Comparison of ENCODE assay signal across 16 cellular contexts in the genomic region with DNA sequence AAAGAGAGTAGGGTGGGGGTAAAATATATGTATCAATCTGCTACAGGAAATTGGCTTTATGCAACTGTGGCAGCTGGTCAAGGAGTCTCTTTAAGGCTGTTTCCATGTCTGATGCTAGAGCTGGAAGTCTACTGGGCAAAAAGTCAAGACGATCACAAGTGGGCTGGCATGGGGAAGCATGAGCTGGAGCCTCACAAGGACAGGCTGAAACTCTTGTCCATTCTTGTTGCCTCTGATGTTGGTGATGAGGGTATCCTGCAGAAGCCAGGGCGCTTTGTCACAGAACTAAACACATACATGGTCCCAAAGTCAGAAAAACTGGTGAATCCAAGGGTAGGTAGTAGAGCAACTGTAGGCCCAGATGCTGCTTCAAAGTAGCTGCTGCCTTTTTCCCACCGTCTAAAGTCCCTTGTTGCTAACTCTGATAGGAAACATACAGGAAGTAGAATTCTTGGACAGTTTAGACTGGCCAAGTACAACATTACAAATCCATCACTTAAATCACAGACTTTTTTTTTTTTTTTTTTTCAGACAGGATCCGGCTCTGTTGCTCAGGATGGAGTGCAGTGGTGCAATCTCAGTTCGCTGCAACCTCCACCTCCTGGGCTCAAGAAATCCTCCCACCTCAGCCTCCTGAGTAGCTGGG. TPM values are rescaled to one million over a fixed set of nuclear protein-coding genes. Genes with fewer than 3 reads are reported as not detected.
DNase-seq lines count a peak whose midpoint lies in the region; ATAC-seq and TF ChIP-seq lines count a peak whose summit lies in the region.
"Had no signal": no experiment of that assay in that cellular context is flagged by ENCODE, and none has a peak within 500 bp of the region (broad histone marks: within the 10 kb centered on the region; RNA-seq: fewer than 3 reads in every experiment).

No MANE protein-coding gene starts in this region.

- WGBS in right cardiac atrium = 56% methylated on average over 5 of the region's 5 CpGs
- WGBS in lung, 2 donors = 65 to 78% methylated on average over 5 of the region's 5 CpGs

- H3K9me3 Mint-ChIP-seq in stimulated activated effector memory CD8-positive, alpha-beta T cell treated with anti-CD3 and anti-CD28 coated beads, Interleukin-12 subunit alpha, Interleukin-12 subunit beta, amount 100 ng/mL, for 72 hours = peaks cover 8% of the 10 kb centered on the region

- no peaks in the 10 kb centered on the region for H3K36me3 ChIP-seq in lung (ENCODE audit: control insufficient read depth in 2 of 2, insufficient read depth in 2 of 2, low read length in 2 of 2)

- peaks cover 5% of the 10 kb centered on the region for H3K4me1 ChIP-seq in right cardiac atrium (ENCODE audit: control insufficient read depth, insufficient read depth, low read length)
- peaks cover 2 to 3% of the 10 kb centered on the region in 2 donors for H3K4me1 ChIP-seq in lung (ENCODE audit: control insufficient read depth in 2 of 2, insufficient read depth in 2 of 2, low read length in 2 of 2)

- no peaks in the 10 kb centered on the region for H3K36me3 Mint-ChIP-seq in stimulated activated effector memory CD8-positive, alpha-beta T cell treated with anti-CD3 and anti-CD28 coated beads, Interleukin-12 subunit alpha, Interleukin-12 subunit beta, amount 100 ng/mL, for 72 hours

- DNase-seq in right cardiac atrium = no peak
- no peak for DNase-seq in left ventricle myocardium superior
- no peak for DNase-seq in coronary artery (ENCODE audit: low spot score)
- DNase-seq in lung (ENCODE audit: low spot score) = peak; percentile 21
- no peak for DNase-seq in stimulated activated effector memory CD8-positive, alpha-beta T cell treated with anti-CD3 and anti-CD28 coated beads, Interleukin-12 subunit alpha, Interleukin-12 subunit beta, amount 100 ng/mL, for 72 hours (ENCODE audit: low spot score in 2 of 2)
- DNase-seq in stimulated activated CD4-positive, alpha-beta T cell treated with anti-CD3 and anti-CD28 coated beads, Interleukin-1b, Interleukin-23, amount 100 ng/mL, for 48 hours = no peak
- no peak for DNase-seq in putamen (ENCODE audit: low spot score)
- DNase-seq: C1 segment of cervical spinal cord, DMS 273 treated with DMSO at 0.1 percent for 48 hours, NCI-H1105 treated with DMSO at 0.1 percent for 48 hours, NCI-H187, NCI-H226, NCI-H524 treated with DMSO at 0.1 percent for 48 hours had no signal

- TF ChIP-seq CTCF in coronary artery (IDR thresholded peaks at IDR 0.05) (no peak), lung (IDR thresholded peaks at IDR 0.05; ENCODE audit: control extremely low read depth, extremely low read depth) (no peak)

- no peak overlapping the region for H3K27ac Mint-ChIP-seq in stimulated activated effector memory CD8-positive, alpha-beta T cell treated with anti-CD3 and anti-CD28 coated beads, Interleukin-12 subunit alpha, Interleukin-12 subunit beta, amount 100 ng/mL, for 72 hours

- H3K4me3 Mint-ChIP-seq in stimulated activated effector memory CD8-positive, alpha-beta T cell treated with anti-CD3 and anti-CD28 coated beads, Interleukin-12 subunit alpha, Interleukin-12 subunit beta, amount 100 ng/mL, for 72 hours = no peak overlapping the region

- intact Hi-C loops in right cardiac atrium (cut with DNase I) = no loop called here
- intact Hi-C loops in left ventricle myocardium superior (cut with micrococcal nuclease) = no loop called here

- no peaks in the 10 kb centered on the region for H3K9me3 ChIP-seq in right cardiac atrium (ENCODE audit: control insufficient read depth, low read length)
- peaks cover 0 to 7% of the 10 kb centered on the region in 2 donors for H3K9me3 ChIP-seq in lung (ENCODE audit: control insufficient read depth in 2 of 2, insufficient read depth in 1 of 2, low read length in 1 of 2)

- no peaks in the 10 kb centered on the region for H3K27me3 ChIP-seq in right cardiac atrium (ENCODE audit: control insufficient read depth, insufficient read depth)
- no peaks in the 10 kb centered on the region for H3K27me3 ChIP-seq in lung (ENCODE audit: control insufficient read depth, insufficient read depth)

- no peaks in the 10 kb centered on the region for H3K4me1 Mint-ChIP-seq in stimulated activated effector memory CD8-positive, alpha-beta T cell treated with anti-CD3 and anti-CD28 coated beads, Interleukin-12 subunit alpha, Interleukin-12 subunit beta, amount 100 ng/mL, for 72 hours

- H3K4me3 ChIP-seq in right cardiac atrium (ENCODE audit: low read length) (no peak overlapping the region), coronary artery (no peak overlapping the region), lung (no peak overlapping the region)

- H3K27ac ChIP-seq in right cardiac atrium (ENCODE audit: low read length) = peak overlapping the region; percentile 5
- peak overlapping the region; percentile 6 to 62 for H3K27ac ChIP-seq in coronary artery
- H3K27ac ChIP-seq in lung (ENCODE audit: low read depth in 1 of 2, low read length in 1 of 2) = peak overlapping the region in 1 of 2 donors; percentile 83
- H3K27ac ChIP-seq: KMS-11 had no signal

- ATAC-seq in right cardiac atrium = peak; percentile 64 to 83
- ATAC-seq in left ventricle myocardium superior = no peak
- ATAC-seq in lung (ENCODE audit: insufficient read depth, low FRiP score) = no peak
- no peak for ATAC-seq in stimulated activated effector memory CD8-positive, alpha-beta T cell treated with anti-CD3 and anti-CD28 coated beads, Interleukin-12 subunit alpha, Interleukin-12 subunit beta, amount 100 ng/mL, for 72 hours
- ATAC-seq in HG02973 (IDR thresholded peaks at IDR 0.05; ENCODE audit: unreplicated experiment) = no peak
- ATAC-seq: Panc1 had no signal

RNA-seq across cellular contexts. Expression of gene RPL39L, which starts 54.2 kb away (rescaled TPM):
- total RNA-seq in right cardiac atrium (1 to 10 TPM; 7.0 to 8.8 (median 8.5) TPM), left ventricle myocardium superior (4.1 TPM), lung (1 to 10 TPM; 5.0 to 7.9 TPM)
- polyA plus RNA-seq in right cardiac atrium (8.1 TPM), lung (1 to 10 TPM; 3.4 to 9.4 TPM)

Comparison
In these comparisons a context has a peak if more than half of its experiments do, and no peak if none do; other contexts are left out.
1. ATAC-seq: peak in right cardiac atrium (2 of 2); none in left ventricle myocardium superior (single experiment), lung (single experiment), stimulated activated effector memory CD8-positive, alpha-beta T cell treated with anti-CD3 and anti-CD28 coated beads, Interleukin-12 subunit alpha, Interleukin-12 subunit beta, amount 100 ng/mL, for 72 hours (single experiment) and HG02973 (single experiment).